ENCODE assay signal across 8 cellular contexts in the genomic region with DNA sequence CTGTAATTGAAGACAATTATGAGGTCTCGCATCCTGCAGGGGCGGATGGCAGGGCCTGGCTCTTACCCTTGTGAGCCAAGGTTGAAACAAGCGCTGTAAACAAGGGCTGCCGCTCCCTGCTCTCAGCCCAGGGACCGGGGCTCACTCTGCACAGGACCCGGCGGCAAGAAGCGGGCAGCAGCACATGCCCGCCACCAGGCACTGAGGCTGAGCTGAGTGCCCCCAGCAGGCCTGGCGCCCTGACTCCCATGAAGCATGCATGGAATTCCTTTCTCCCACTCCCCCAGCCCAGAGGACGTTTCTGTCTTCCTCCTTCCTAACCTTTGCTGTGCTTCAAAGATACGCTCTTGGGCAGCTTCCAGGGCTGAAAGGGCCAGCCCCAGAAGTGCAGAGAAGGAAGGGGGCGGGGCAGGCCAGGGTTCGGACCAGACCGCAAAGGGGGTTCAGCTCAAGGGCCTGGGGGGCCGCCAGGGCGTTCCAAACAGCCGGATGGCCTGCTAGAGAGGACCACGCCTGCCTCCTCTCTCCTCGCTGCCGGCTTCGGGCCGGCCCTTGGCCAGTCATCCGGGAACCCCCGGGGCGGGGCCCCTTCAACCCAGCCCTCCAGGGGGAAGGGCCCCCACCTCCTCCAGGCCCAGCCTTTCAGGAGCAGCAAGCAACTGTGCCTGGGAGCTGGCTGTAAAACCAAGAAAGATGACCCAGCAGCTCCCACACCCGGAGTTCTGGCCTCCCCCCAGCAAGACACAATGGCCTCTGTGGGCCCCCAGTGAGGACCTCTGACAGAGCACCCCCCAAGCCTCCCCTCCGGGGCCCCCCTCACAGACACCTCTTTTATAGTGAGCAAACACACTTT.
DNase-seq lines count a peak whose midpoint lies in the region; FAIRE-seq and TF ChIP-seq lines count a peak whose summit lies in the region.

No MANE protein-coding gene starts in this region.

- TF ChIP-seq CTCF in astrocyte (IDR thresholded peaks at IDR 0.05; ENCODE audit: insufficient read depth, low read depth, low read length): no peak
- TF ChIP-seq CTCF in right atrium auricular region (IDR thresholded peaks at IDR 0.05): no peak

- H3K4me1 ChIP-seq in CD4-positive, alpha-beta memory T cell (ENCODE audit: insufficient read depth, low read length): peaks cover 41% of the 10 kb centered on the region
- H3K4me1 ChIP-seq in astrocyte (ENCODE audit: insufficient read depth, low read length): peaks cover 68% of the 10 kb centered on the region
- H3K4me1 ChIP-seq in right atrium auricular region: peaks cover 0 to 77% of the 10 kb centered on the region in 2 donors

- H3K4me2 ChIP-seq in astrocyte (ENCODE audit: low read length): peak overlapping the region; percentile 84

- no peaks in the 10 kb centered on the region for H3K27me3 ChIP-seq in CD4-positive, alpha-beta memory T cell (ENCODE audit: insufficient read depth, low read length)
- H3K27me3 ChIP-seq in astrocyte (ENCODE audit: insufficient read depth, low read length) (no peaks in the 10 kb centered on the region), right atrium auricular region (no peaks in the 10 kb centered on the region)

- H3K9me3 ChIP-seq in CD4-positive, alpha-beta memory T cell (ENCODE audit: control insufficient read depth in 1 of 2, low read length in 2 of 2): no peaks in the 10 kb centered on the region
- H3K9me3 ChIP-seq in astrocyte (ENCODE audit: insufficient read depth, low read depth, low read length) (no peaks in the 10 kb centered on the region), right atrium auricular region (no peaks in the 10 kb centered on the region)

- H3K9me3 Mint-ChIP-seq in CD4-positive, alpha-beta memory T cell: no peaks in the 10 kb centered on the region
- no peaks in the 10 kb centered on the region for H3K9me3 Mint-ChIP-seq in astrocyte (ENCODE audit: unreplicated experiment)

- peak overlapping the region; percentile 79 for H3K9ac ChIP-seq in astrocyte (ENCODE audit: low read length)

- FAIRE-seq in astrocyte (lab: Jason Lieb, UNC): no peak

- peaks cover 44% of the 10 kb centered on the region for H4K20me1 ChIP-seq in astrocyte (ENCODE audit: insufficient read depth, low read length)

- H3K27ac ChIP-seq in CD4-positive, alpha-beta memory T cell (ENCODE audit: low read depth, low read length): no peak overlapping the region
- peak overlapping the region; percentile 77 for H3K27ac ChIP-seq in astrocyte (ENCODE audit: low read depth, low read length)
- peak overlapping the region; percentile 76 to 78 for H3K27ac ChIP-seq in right atrium auricular region

- H3K4me1 Mint-ChIP-seq in CD4-positive, alpha-beta memory T cell: peaks cover 22 to 57% (median 46%) of the 10 kb centered on the region in 4 donors
- peaks cover 43% of the 10 kb centered on the region for H3K4me1 Mint-ChIP-seq in astrocyte (ENCODE audit: low read depth, unreplicated experiment)

- no peak overlapping the region for H3K4me3 Mint-ChIP-seq in CD4-positive, alpha-beta memory T cell
- peak overlapping the region; percentile 67 for H3K4me3 Mint-ChIP-seq in astrocyte (ENCODE audit: unreplicated experiment)

- H3K27ac Mint-ChIP-seq in CD4-positive, alpha-beta memory T cell: peak overlapping the region in 4 of 7 donors; percentile 67 to 91 (median 77)
- H3K27ac Mint-ChIP-seq in astrocyte (ENCODE audit: unreplicated experiment): peak overlapping the region; percentile 94

- H3K36me3 Mint-ChIP-seq in CD4-positive, alpha-beta memory T cell: peaks cover 0 to 15% of the 10 kb centered on the region in 2 donors
- peaks cover 9% of the 10 kb centered on the region for H3K36me3 Mint-ChIP-seq in astrocyte (ENCODE audit: low read depth, unreplicated experiment)

- peak overlapping the region; percentile 29 for H2AFZ ChIP-seq in astrocyte (ENCODE audit: low read depth, low read length)

- intact Hi-C loops in CD4-positive, alpha-beta memory T cell (cut with micrococcal nuclease): no loop called here

- DNase-seq in CD4-positive, alpha-beta memory T cell: no peak
- DNase-seq in HUDEP-2 (lab: John Stamatoyannopoulos, UW; ENCODE audit: unreplicated experiment in 76 of 76) (peak in 74 of 76 experiments; percentile 18 to 92 (median 72)), astrocyte (ENCODE audit: low read depth) (peak; percentile 91), right atrium auricular region (ENCODE audit: low spot score) (peak; percentile 89), pons (ENCODE audit: low spot score) (peak; percentile 61), NCI-H2107 treated with DMSO at 0.1 percent for 48 hours (lab: John Stamatoyannopoulos, UW; ENCODE audit: unreplicated experiment) (no peak), NCI-H2196 (lab: John Stamatoyannopoulos, UW; ENCODE audit: unreplicated experiment) (no peak), SKM-1 treated with dmso at 0.1 percent for 144 hours (lab: John Stamatoyannopoulos, UW; ENCODE audit: unreplicated experiment) (no peak)

- H3K4me3 ChIP-seq in CD4-positive, alpha-beta memory T cell (ENCODE audit: low read length in 2 of 2): no peak overlapping the region
- H3K4me3 ChIP-seq in astrocyte (ENCODE audit: insufficient read depth, low read depth, low read length) (peak overlapping the region; percentile 53), right atrium auricular region (peak overlapping the region; percentile 22 to 44)

- POLR2A ChIA-PET in CD4-positive, alpha-beta memory T cell (lab: Charles Lee; ENCODE audit: partially characterized antibody): no interaction called here

- no peaks in the 10 kb centered on the region for H3K27me3 Mint-ChIP-seq in CD4-positive, alpha-beta memory T cell
- no peaks in the 10 kb centered on the region for H3K27me3 Mint-ChIP-seq in astrocyte (ENCODE audit: low read depth, unreplicated experiment)

- peaks cover 21% of the 10 kb centered on the region for H3K36me3 ChIP-seq in CD4-positive, alpha-beta memory T cell (ENCODE audit: insufficient read depth, low read length)
- peaks cover 4% of the 10 kb centered on the region for H3K36me3 ChIP-seq in astrocyte (ENCODE audit: insufficient read depth, low read length)
- no peaks in the 10 kb centered on the region for H3K36me3 ChIP-seq in right atrium auricular region

- peaks cover 95% of the 10 kb centered on the region for H3K79me2 ChIP-seq in astrocyte (ENCODE audit: insufficient read depth, low read length)

- CTCF ChIA-PET in CD4-positive, alpha-beta memory T cell (lab: Charles Lee; ENCODE audit: partially characterized antibody): interaction anchor here (1.5 kb wide), 1 partner anchor 10 kb away, joined by 4 read pairs; no protein-coding TSS in a partner anchor

Comparison
In these comparisons a context has a peak if more than half of its experiments do, and no peak if none do; other contexts are left out.
1. DNase-seq: peak in HUDEP-2 (74 of 76), astrocyte (single experiment), right atrium auricular region (single experiment) and pons (single experiment); none in CD4-positive, alpha-beta memory T cell (0 of 5), NCI-H2107 treated with DMSO at 0.1 percent for 48 hours (single experiment), NCI-H2196 (single experiment) and SKM-1 treated with dmso at 0.1 percent for 144 hours (single experiment).
2. H3K4me3 ChIP-seq: peak in astrocyte (single experiment) and right atrium auricular region (2 of 2); none in CD4-positive, alpha-beta memory T cell (0 of 2).